Comparison of ENCODE assay signal across 7 cellular contexts in the genomic region with DNA sequence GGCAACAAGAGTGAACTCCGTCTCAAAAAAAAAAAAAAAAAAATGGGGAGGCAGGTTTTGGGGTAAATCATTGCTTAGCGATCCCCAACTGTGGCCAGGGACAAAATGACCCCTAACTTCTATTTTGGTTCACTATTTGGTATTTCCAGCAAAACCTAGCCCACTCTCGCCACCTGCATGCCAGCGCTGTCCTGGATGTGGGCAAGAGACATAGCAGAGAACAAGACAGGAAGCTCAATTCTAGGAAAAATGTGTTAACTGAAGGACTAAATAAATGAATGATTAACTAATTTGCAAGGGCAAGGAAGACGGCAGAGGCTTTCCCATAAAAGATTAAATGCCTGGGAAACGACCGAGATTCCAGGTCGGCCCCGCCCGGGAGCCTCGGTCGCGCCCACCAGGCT. TPM values are rescaled to one million over a fixed set of nuclear protein-coding genes. Genes with fewer than 3 reads are reported as not detected.
DNase-seq lines count a peak whose midpoint lies in the region; ATAC-seq and TF ChIP-seq lines count a peak whose summit lies in the region.

No MANE protein-coding gene starts in this region.

- H3K9me3 ChIP-seq in OCI-LY7 (ENCODE audit: low read length) (no peaks in the 10 kb centered on the region), neuron (ENCODE audit: low read length) (no peaks in the 10 kb centered on the region)

- peak; percentile 8 for ATAC-seq in GM19372 (IDR thresholded peaks at IDR 0.05; ENCODE audit: low read depth, unreplicated experiment)

- H3K27ac ChIP-seq in OCI-LY7 (ENCODE audit: low read depth, low read length, poor library complexity, severe bottlenecking): peak overlapping the region; percentile 82
- H3K27ac ChIP-seq in epithelial cell of prostate: peak overlapping the region; percentile 86

- peak overlapping the region; percentile 68 for H3K4me2 ChIP-seq in OCI-LY7 (ENCODE audit: low read length)

- intact Hi-C loops in OCI-LY7 (cut with micrococcal nuclease; ENCODE audit: unreplicated experiment): loop anchor here (1.0 kb wide), 4 partner anchors 12 to 88 kb away; partner anchors contain the start of genes DAG1 and USP4

- CTCF ChIA-PET in OCI-LY7 (lab: Charles Lee; ENCODE audit: unreplicated experiment): no interaction called here

- POLR2A ChIA-PET in OCI-LY7 (lab: Charles Lee): interaction anchor here (0.7 to 1.8 kb wide), 10 partner anchors 13 to 450 kb away, joined by 3 to 12 read pairs (median 4); partner anchors contain the start of gene USP4

- H2AFZ ChIP-seq in OCI-LY7 (ENCODE audit: low read length) (peak overlapping the region; percentile 79; the same call in 1 of the 2 replicates), neuron (ENCODE audit: low read depth, low read length) (peak overlapping the region; percentile 77)

- no peak for TF ChIP-seq CTCF in OCI-LY7 (conservative IDR thresholded peaks at IDR 0.05; ENCODE audit: low read length)

- H3K9me2 ChIP-seq in OCI-LY7 (ENCODE audit: insufficient read depth, low read length): no peaks in the 10 kb centered on the region

- no peaks in the 10 kb centered on the region for H3K36me3 ChIP-seq in OCI-LY7 (ENCODE audit: insufficient read depth, low read length)
- H3K36me3 ChIP-seq in neuron (ENCODE audit: insufficient read depth, low read length): peaks cover 14% of the 10 kb centered on the region

- no peaks in the 10 kb centered on the region for H4K20me1 ChIP-seq in OCI-LY7 (ENCODE audit: insufficient read depth, low read length)

- H3K4me1 ChIP-seq in OCI-LY7 (ENCODE audit: insufficient read depth, low read length, poor library complexity, severe bottlenecking): peaks cover 14% of the 10 kb centered on the region
- H3K4me1 ChIP-seq in neuron (ENCODE audit: insufficient read depth, low read length): peaks cover 8% of the 10 kb centered on the region

- H3K4me3 ChIP-seq in OCI-LY7 (ENCODE audit: low read depth, low read length, poor library complexity, severe bottlenecking): peak overlapping the region; percentile 71
- H3K4me3 ChIP-seq in neuron (ENCODE audit: low read length): peak overlapping the region; percentile 90

- DNase-seq in OCI-LY7 (ENCODE audit: low spot score) (peak; percentile 31), epithelial cell of prostate (ENCODE audit: low read depth, low spot score) (no peak), dermis blood vessel endothelial cell (no peak), GM03348 (ENCODE audit: low spot score) (no peak)
- DNase-seq in activated CD4-positive, alpha-beta T cell treated with anti-CD3 and anti-CD28 coated beads, Interleukin-2, amount 50 U/mL, for 48 hours: no peak

- BruUV-seq in OCI-LY7 (replicated peaks; lab: Mats Ljungman, UMichigan): TSS peak; percentile 87

- H3K27me3 ChIP-seq in neuron (ENCODE audit: insufficient read depth, low read length): no peaks in the 10 kb centered on the region

- no peaks in the 10 kb centered on the region for H3K79me2 ChIP-seq in OCI-LY7 (ENCODE audit: insufficient read depth, low read depth, low read length)

RNA-seq across cellular contexts. Expression of gene NICN1, which starts 0.4 kb away (rescaled TPM):
- 8.3 and 15.4 TPM in 2 replicates for total RNA-seq in OCI-LY7 (2014; rRNA removed; shearing (Covaris generic))
- total RNA-seq in OCI-LY7 (2022) (23.2 and 27.3 TPM in 2 replicates), dermis blood vessel endothelial cell (7.3 and 8.7 TPM in 2 replicates)

RNA-seq across cellular contexts. Expression of gene AMT, which starts 6.4 kb away (rescaled TPM):
- total RNA-seq in OCI-LY7 (2014; rRNA removed; shearing (Covaris generic)): 5.3 and 5.4 TPM in 2 replicates
- total RNA-seq in OCI-LY7 (2022) (6.0 and 7.8 TPM in 2 replicates), dermis blood vessel endothelial cell (0.28 and 0.68 TPM in 2 replicates)

RNA-seq across cellular contexts. Expression of gene TCTA, which starts 16.5 kb away (rescaled TPM):
- 15.8 and 17.9 TPM in 2 replicates for total RNA-seq in OCI-LY7 (2014; rRNA removed; shearing (Covaris generic))
- total RNA-seq in OCI-LY7 (2022) (35.3 and 37.7 TPM in 2 replicates), dermis blood vessel endothelial cell (24.2 and 24.8 TPM in 2 replicates)

RNA-seq across cellular contexts. Expression of gene RHOA, which starts 16.9 kb away (rescaled TPM):
- total RNA-seq in OCI-LY7 (2014; rRNA removed; shearing (Covaris generic)): 218 and 219 TPM in 2 replicates
- total RNA-seq in OCI-LY7 (2022) (373 and 403 TPM in 2 replicates), dermis blood vessel endothelial cell (657 and 682 TPM in 2 replicates)

RNA-seq across cellular contexts. Expression of gene DAG1, which starts 41.4 kb away (rescaled TPM):
- total RNA-seq in OCI-LY7 (2014; rRNA removed; shearing (Covaris generic)): 10.6 and 10.9 TPM in 2 replicates
- total RNA-seq in OCI-LY7 (2022): 14.9 and 15.6 TPM in 2 replicates
- total RNA-seq in dermis blood vessel endothelial cell: 44.1 and 76.9 TPM in 2 replicates
